ENCODE assay signal across 1 cellular context in the genomic region with DNA sequence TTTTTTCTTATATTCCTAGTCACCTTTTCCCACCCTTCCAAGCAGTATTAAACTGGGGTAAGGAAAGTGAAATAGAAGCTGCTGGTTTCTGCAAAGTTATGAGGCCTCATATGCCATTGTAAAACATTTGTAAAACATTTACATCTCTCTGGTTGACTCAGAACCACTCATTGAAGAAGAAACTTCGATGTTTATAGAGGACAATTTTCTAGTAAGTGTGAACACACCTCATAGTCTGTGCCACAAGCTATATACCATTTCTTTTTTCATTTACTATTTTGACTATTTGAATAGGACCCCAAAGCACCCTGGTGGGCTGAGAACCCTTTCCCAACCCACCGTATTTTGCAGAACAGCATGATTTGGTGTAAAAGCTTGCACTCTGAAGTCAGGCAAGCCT.
TF ChIP-seq lines count a peak whose summit lies in the region.

No MANE protein-coding gene starts in this region.

TF ChIP-seq in GM23338, 12 proteins besides CTCF, POLR2A, EP300 and RAD21 (continued from another document):
- TF ChIP-seq, protein P1, sequence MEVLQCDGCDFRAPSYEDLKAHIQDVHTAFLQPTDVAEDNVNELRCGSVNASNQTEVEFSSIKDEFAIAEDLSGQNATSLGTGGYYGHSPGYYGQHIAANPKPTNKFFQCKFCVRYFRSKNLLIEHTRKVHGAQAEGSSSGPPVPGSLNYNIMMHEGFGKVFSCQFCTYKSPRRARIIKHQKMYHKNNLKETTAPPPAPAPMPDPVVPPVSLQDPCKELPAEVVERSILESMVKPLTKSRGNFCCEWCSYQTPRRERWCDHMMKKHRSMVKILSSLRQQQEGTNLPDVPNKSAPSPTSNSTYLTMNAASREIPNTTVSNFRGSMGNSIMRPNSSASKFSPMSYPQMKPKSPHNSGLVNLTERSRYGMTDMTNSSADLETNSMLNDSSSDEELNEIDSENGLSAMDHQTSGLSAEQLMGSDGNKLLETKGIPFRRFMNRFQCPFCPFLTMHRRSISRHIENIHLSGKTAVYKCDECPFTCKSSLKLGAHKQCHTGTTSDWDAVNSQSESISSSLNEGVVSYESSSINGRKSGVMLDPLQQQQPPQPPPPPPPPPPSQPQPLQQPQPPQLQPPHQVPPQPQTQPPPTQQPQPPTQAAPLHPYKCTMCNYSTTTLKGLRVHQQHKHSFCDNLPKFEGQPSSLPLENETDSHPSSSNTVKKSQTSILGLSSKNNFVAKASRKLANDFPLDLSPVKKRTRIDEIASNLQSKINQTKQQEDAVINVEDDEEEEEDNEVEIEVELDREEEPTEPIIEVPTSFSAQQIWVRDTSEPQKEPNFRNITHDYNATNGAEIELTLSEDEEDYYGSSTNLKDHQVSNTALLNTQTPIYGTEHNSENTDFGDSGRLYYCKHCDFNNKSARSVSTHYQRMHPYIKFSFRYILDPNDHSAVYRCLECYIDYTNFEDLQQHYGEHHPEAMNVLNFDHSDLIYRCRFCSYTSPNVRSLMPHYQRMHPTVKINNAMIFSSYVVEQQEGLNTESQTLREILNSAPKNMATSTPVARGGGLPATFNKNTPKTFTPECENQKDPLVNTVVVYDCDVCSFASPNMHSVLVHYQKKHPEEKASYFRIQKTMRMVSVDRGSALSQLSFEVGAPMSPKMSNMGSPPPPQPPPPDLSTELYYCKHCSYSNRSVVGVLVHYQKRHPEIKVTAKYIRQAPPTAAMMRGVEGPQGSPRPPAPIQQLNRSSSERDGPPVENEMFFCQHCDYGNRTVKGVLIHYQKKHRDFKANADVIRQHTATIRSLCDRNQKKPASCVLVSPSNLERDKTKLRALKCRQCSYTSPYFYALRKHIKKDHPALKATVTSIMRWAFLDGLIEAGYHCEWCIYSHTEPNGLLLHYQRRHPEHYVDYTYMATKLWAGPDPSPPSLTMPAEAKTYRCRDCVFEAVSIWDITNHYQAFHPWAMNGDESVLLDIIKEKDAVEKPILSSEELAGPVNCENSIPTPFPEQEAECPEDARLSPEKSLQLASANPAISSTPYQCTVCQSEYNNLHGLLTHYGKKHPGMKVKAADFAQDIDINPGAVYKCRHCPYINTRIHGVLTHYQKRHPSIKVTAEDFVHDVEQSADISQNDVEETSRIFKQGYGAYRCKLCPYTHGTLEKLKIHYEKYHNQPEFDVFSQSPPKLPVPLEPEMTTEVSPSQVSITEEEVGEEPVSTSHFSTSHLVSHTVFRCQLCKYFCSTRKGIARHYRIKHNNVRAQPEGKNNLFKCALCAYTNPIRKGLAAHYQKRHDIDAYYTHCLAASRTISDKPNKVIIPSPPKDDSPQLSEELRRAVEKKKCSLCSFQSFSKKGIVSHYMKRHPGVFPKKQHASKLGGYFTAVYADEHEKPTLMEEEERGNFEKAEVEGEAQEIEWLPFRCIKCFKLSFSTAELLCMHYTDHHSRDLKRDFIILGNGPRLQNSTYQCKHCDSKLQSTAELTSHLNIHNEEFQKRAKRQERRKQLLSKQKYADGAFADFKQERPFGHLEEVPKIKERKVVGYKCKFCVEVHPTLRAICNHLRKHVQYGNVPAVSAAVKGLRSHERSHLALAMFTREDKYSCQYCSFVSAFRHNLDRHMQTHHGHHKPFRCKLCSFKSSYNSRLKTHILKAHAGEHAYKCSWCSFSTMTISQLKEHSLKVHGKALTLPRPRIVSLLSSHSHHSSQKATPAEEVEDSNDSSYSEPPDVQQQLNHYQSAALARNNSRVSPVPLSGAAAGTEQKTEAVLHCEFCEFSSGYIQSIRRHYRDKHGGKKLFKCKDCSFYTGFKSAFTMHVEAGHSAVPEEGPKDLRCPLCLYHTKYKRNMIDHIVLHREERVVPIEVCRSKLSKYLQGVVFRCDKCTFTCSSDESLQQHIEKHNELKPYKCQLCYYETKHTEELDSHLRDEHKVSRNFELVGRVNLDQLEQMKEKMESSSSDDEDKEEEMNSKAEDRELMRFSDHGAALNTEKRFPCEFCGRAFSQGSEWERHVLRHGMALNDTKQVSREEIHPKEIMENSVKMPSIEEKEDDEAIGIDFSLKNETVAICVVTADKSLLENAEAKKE (CRISPR knock-in tag; IDR thresholded peaks at IDR 0.05) = no peak
- TF ChIP-seq EZH2phosphoT487 (IDR thresholded peaks at IDR 0.05; ENCODE audit: unreplicated experiment) (no peak), POLR2AphosphoS5 (IDR thresholded peaks at IDR 0.05; ENCODE audit: low read depth) (no peak), ZNF114 (CRISPR knock-in tag; IDR thresholded peaks at IDR 0.05) (no peak), STAT1 (IDR thresholded peaks at IDR 0.05; ENCODE audit: unreplicated experiment) (no peak), EZH2 (IDR thresholded peaks at IDR 0.05; ENCODE audit: low read depth, unreplicated experiment) (no peak), JUNB (IDR thresholded peaks at IDR 0.05; ENCODE audit: unreplicated experiment) (no peak)
